ENCODE assay signal across 8 cellular contexts in the genomic region with DNA sequence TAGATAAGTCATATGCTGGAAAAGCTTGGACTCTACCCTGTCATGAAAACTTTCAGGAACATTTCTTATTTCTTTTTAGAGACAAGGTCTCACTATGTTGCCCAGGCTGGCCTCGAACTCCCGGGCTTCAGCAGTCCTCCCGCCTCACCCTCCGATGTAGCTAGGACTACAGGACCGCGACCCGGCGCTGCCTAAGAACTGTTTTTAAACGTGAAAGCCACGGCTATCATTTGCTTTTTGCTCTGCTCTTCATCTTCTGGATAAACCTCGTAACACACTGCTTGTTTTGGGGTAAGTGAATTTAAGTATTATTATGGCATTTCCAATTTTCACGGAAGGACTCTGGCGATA. TPM values are rescaled to one million over a fixed set of nuclear protein-coding genes. Genes with fewer than 3 reads are reported as not detected.
A peak's percentile ranks its signal among the peaks of the same experiment; 100 is the strongest.
DNase-seq lines count a peak whose midpoint lies in the region; ATAC-seq and TF ChIP-seq lines count a peak whose summit lies in the region.

No MANE protein-coding gene starts in this region.

- TF ChIP-seq RAD21 in SK-N-SH (IDR thresholded peaks at IDR 0.05; ENCODE audit: low read length): no peak

- H3K4me1 ChIP-seq in SK-N-SH (ENCODE audit: control insufficient read depth in 1 of 2, insufficient read depth in 2 of 2, low read depth in 1 of 2, low read length in 1 of 2) (peaks cover 0 to 10% of the 10 kb centered on the region in 2 experiments; a peak in 2 of 4 replicates), duodenal mucosa (ENCODE audit: control insufficient read depth in 1 of 2, insufficient read depth in 2 of 2, low read length in 2 of 2) (peaks cover 12 to 13% of the 10 kb centered on the region in 2 donors), mucosa of rectum (ENCODE audit: control insufficient read depth in 2 of 2, insufficient read depth in 2 of 2, low read length in 2 of 2) (peaks cover 5 to 15% of the 10 kb centered on the region in 2 donors), aorta (ENCODE audit: control insufficient read depth in 1 of 2, insufficient read depth in 2 of 2, low read length in 2 of 2) (no peaks in the 10 kb centered on the region)

- peak overlapping the region; percentile 57 to 60 for H3K4me3 ChIP-seq in SK-N-SH (ENCODE audit: low read depth in 2 of 2, low read length in 1 of 2)
- peak overlapping the region; percentile 72 to 76 for H3K4me3 ChIP-seq in duodenal mucosa (ENCODE audit: low read depth in 1 of 2, low read length in 2 of 2)
- peak overlapping the region; percentile 87 to 93 for H3K4me3 ChIP-seq in mucosa of rectum (ENCODE audit: low read length in 2 of 2)
- H3K4me3 ChIP-seq in aorta (ENCODE audit: low read length in 2 of 2): peak overlapping the region; percentile 42 to 45

- POLR2A ChIA-PET in SK-N-SH (lab: Yijun Ruan, JAX): interaction anchor here (1.0 to 2.8 kb wide), 7 partner anchors 9 to 85 kb away, joined by 3 to 94 read pairs (median 5); partner anchors contain the start of gene CCNL1

- H3K27ac ChIP-seq in SK-N-SH (ENCODE audit: low read depth in 2 of 2, low read length in 1 of 2): peak overlapping the region; percentile 91 to 99
- peak overlapping the region; percentile 94 for H3K27ac ChIP-seq in duodenal mucosa (ENCODE audit: low read depth, low read length)
- H3K27ac ChIP-seq in mucosa of rectum (ENCODE audit: low read depth in 2 of 2, low read length in 2 of 2): peak overlapping the region; percentile 99 to 100
- H3K27ac ChIP-seq in aorta (ENCODE audit: low read depth in 1 of 2, low read length in 2 of 2): peak overlapping the region; percentile 89 to 94

- H3F3A ChIP-seq in SK-N-SH (replicated peaks; ENCODE audit: insufficient read depth): peaks cover 8% of the 10 kb centered on the region

- H3K9me2 ChIP-seq in SK-N-SH: no peaks in the 10 kb centered on the region

- H3K79me2 ChIP-seq in SK-N-SH (ENCODE audit: insufficient read depth): peaks cover 34% of the 10 kb centered on the region

- H4K20me1 ChIP-seq in SK-N-SH (ENCODE audit: insufficient read depth): no peaks in the 10 kb centered on the region

- intact Hi-C loops in aorta (cut with DNase I): loop anchor here in 1 of 2 donors (1.0 kb wide), 1 partner anchor 14 kb away; the partner anchor contains the start of gene CCNL1

- H2AFZ ChIP-seq in SK-N-SH (ENCODE audit: low read depth): peak overlapping the region; percentile 79

- 19% methylated on average over 13 of the region's 13 CpGs for WGBS in SK-N-SH (ENCODE audit: low lambda C conversion rate)
- 0 to 3% methylated on average over 13 of the region's 13 CpGs for WGBS in aorta, 2 donors

- TF ChIP-seq CTCF in SK-N-SH (IDR thresholded peaks at IDR 0.05): no peak

- peak; percentile 1 for ATAC-seq in HG02571 (IDR thresholded peaks at IDR 0.05; ENCODE audit: unreplicated experiment)
- no peak for ATAC-seq in aorta (ENCODE audit: low FRiP score)
- ATAC-seq in GM18870 (IDR thresholded peaks at IDR 0.05; ENCODE audit: unreplicated experiment): no peak
- ATAC-seq in GM18505 (IDR thresholded peaks at IDR 0.05; ENCODE audit: unreplicated experiment): no peak

- H3K4me2 ChIP-seq in SK-N-SH: peak overlapping the region; percentile 77

- peak; percentile 23 for DNase-seq in DMS153 treated with DMSO at 0.1 percent for 48 hours (lab: John Stamatoyannopoulos, UW; ENCODE audit: unreplicated experiment)
- DNase-seq in SK-N-SH: no peak
- DNase-seq in aorta: peak in 1 of 2 donors; percentile 82

- H3K27me3 ChIP-seq in SK-N-SH (ENCODE audit: insufficient read depth): no peaks in the 10 kb centered on the region
- H3K27me3 ChIP-seq in duodenal mucosa (ENCODE audit: control insufficient read depth in 1 of 2, insufficient read depth in 2 of 2, low read length in 2 of 2): no peaks in the 10 kb centered on the region
- no peaks in the 10 kb centered on the region for H3K27me3 ChIP-seq in mucosa of rectum (ENCODE audit: control insufficient read depth in 2 of 2, insufficient read depth in 2 of 2, low read length in 2 of 2)
- no peaks in the 10 kb centered on the region for H3K27me3 ChIP-seq in aorta (ENCODE audit: control insufficient read depth in 1 of 2, insufficient read depth in 2 of 2, low read length in 1 of 2)

- TF ChIP-seq EP300 in SK-N-SH (IDR thresholded peaks at IDR 0.05; ENCODE audit: borderline replicate concordance in 1 of 2, low read depth in 1 of 2, low read length in 1 of 2): no peak

- TF ChIP-seq POLR2A in GM18505 (IDR thresholded peaks at IDR 0.05; ENCODE audit: borderline replicate concordance, extremely low read depth, insufficient read depth, insufficient read length): no peak

- no peaks in the 10 kb centered on the region for H3K9me3 ChIP-seq in SK-N-SH
- no peaks in the 10 kb centered on the region for H3K9me3 ChIP-seq in duodenal mucosa (ENCODE audit: control insufficient read depth in 1 of 2, low read length in 2 of 2)
- no peaks in the 10 kb centered on the region for H3K9me3 ChIP-seq in mucosa of rectum (ENCODE audit: control insufficient read depth in 2 of 2, low read length in 2 of 2)
- H3K9me3 ChIP-seq in aorta (ENCODE audit: control insufficient read depth, low read length): no peaks in the 10 kb centered on the region

- H3K36me3 ChIP-seq in SK-N-SH (replicated peaks in 1 of 2; ENCODE audit: control insufficient read depth in 1 of 2, insufficient read depth in 2 of 2, low read length in 1 of 2) (peaks cover 0 to 3% of the 10 kb centered on the region in 2 experiments), duodenal mucosa (ENCODE audit: control insufficient read depth in 1 of 2, insufficient read depth in 2 of 2, low read length in 2 of 2) (no peaks in the 10 kb centered on the region), mucosa of rectum (ENCODE audit: control insufficient read depth in 2 of 2, insufficient read depth in 2 of 2, low read length in 2 of 2) (no peaks in the 10 kb centered on the region), aorta (ENCODE audit: control insufficient read depth in 1 of 2, insufficient read depth in 2 of 2, low read length in 1 of 2) (no peaks in the 10 kb centered on the region)

- CTCF ChIA-PET in SK-N-SH (lab: Yijun Ruan, JAX): interaction anchor here (0.9 to 4.5 kb wide), 7 partner anchors 9 to 323 kb away, joined by 3 to 22 read pairs (median 5); partner anchors contain the start of gene CCNL1

- H3K9ac ChIP-seq in SK-N-SH (peak overlapping the region; percentile 78), duodenal mucosa (ENCODE audit: low read depth in 1 of 2, low read length in 2 of 2) (peak overlapping the region; percentile 85 to 86), mucosa of rectum (ENCODE audit: low read depth in 1 of 2, low read length in 2 of 2) (peak overlapping the region; percentile 97 to 99)

TF ChIP-seq in SK-N-SH, 30 proteins besides CTCF, POLR2A, EP300 and RAD21 (continues in another document):
- TF ChIP-seq, protein P1, sequence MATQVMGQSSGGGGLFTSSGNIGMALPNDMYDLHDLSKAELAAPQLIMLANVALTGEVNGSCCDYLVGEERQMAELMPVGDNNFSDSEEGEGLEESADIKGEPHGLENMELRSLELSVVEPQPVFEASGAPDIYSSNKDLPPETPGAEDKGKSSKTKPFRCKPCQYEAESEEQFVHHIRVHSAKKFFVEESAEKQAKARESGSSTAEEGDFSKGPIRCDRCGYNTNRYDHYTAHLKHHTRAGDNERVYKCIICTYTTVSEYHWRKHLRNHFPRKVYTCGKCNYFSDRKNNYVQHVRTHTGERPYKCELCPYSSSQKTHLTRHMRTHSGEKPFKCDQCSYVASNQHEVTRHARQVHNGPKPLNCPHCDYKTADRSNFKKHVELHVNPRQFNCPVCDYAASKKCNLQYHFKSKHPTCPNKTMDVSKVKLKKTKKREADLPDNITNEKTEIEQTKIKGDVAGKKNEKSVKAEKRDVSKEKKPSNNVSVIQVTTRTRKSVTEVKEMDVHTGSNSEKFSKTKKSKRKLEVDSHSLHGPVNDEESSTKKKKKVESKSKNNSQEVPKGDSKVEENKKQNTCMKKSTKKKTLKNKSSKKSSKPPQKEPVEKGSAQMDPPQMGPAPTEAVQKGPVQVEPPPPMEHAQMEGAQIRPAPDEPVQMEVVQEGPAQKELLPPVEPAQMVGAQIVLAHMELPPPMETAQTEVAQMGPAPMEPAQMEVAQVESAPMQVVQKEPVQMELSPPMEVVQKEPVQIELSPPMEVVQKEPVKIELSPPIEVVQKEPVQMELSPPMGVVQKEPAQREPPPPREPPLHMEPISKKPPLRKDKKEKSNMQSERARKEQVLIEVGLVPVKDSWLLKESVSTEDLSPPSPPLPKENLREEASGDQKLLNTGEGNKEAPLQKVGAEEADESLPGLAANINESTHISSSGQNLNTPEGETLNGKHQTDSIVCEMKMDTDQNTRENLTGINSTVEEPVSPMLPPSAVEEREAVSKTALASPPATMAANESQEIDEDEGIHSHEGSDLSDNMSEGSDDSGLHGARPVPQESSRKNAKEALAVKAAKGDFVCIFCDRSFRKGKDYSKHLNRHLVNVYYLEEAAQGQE (IDR thresholded peaks at IDR 0.05; ENCODE audit: low read depth, low read length): no peak
- TF ChIP-seq MAX (IDR thresholded peaks at IDR 0.05; ENCODE audit: low read depth) (no peak), FOXJ3 (CRISPR knock-in tag; IDR thresholded peaks at IDR 0.05) (no peak), FOSL2 (IDR thresholded peaks at IDR 0.05; ENCODE audit: borderline replicate concordance, low read depth) (no peak)
- TF ChIP-seq, protein P2, sequence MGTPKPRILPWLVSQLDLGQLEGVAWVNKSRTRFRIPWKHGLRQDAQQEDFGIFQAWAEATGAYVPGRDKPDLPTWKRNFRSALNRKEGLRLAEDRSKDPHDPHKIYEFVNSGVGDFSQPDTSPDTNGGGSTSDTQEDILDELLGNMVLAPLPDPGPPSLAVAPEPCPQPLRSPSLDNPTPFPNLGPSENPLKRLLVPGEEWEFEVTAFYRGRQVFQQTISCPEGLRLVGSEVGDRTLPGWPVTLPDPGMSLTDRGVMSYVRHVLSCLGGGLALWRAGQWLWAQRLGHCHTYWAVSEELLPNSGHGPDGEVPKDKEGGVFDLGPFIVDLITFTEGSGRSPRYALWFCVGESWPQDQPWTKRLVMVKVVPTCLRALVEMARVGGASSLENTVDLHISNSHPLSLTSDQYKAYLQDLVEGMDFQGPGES (IDR thresholded peaks at IDR 0.05; ENCODE audit: low read depth, low read length): no peak

RNA-seq across cellular contexts. Expression of gene CCNL1, which starts 14.3 kb away (rescaled TPM):
- polyA plus RNA-seq in SK-N-SH (2012; rRNA removed): 99.8 and 131 TPM in 2 replicates
- polyA plus RNA-seq in SK-N-SH (2012; cell fraction: cytosol; rRNA removed): 27.3 and 29.6 TPM in 2 replicates
- polyA plus RNA-seq in SK-N-SH (2012; cell fraction: nucleus; rRNA removed): 490 and 685 TPM in 2 replicates
- total RNA-seq in aorta: 100 to 1,000 TPM; 159 to 189 TPM
- polyA plus RNA-seq in aorta: 100 to 1,000 TPM in 1 of 2 donors, 10 to 100 TPM in 1; 17.4 to 142 TPM
